Comparison of ENCODE assay signal across 24 cellular contexts in genomic region chrX:45591650-45592049, GRCh38.
"Had no signal": no experiment of that assay in that cellular context is flagged by ENCODE, and none has a peak within 500 bp of the region (broad histone marks: within the 10 kb centered on the region; RNA-seq: fewer than 3 reads in every experiment).

No MANE protein-coding gene starts in this region.

- DNase-seq: cortex of kidney; dorsolateral prefrontal cortex; effector CD8-positive, alpha-beta T cell; head of caudate nucleus; kidney; left cardiac atrium; left ventricle myocardium superior; mucosa of descending colon; naive thymus-derived CD8-positive, alpha-beta T cell; psoas muscle; retina; right lobe of liver; spleen; stimulated activated CD4-positive, alpha-beta T cell treated with anti-CD3 and anti-CD28 coated beads, Interleukin-15, amount 100 ng/mL, for 24 hours; stimulated activated CD4-positive, alpha-beta T cell treated with anti-CD3 and anti-CD28 coated beads, Interleukin-2, amount 100 ng/mL, for 24 hours; stimulated activated CD4-positive, alpha-beta T cell treated with anti-CD3 and anti-CD28 coated beads, Interleukin-4, amount 100 ng/mL, for 4 hours; stimulated activated naive CD4-positive, alpha-beta T cell; stomach; substantia nigra; trophoblast cell had no signal

- H3K4me2 ChIP-seq: hepatocyte had no signal

- H3K79me2 ChIP-seq: hepatocyte had no signal

- H3K27ac Mint-ChIP-seq: naive thymus-derived CD8-positive, alpha-beta T cell had no signal

- H3K27ac ChIP-seq: dorsolateral prefrontal cortex, hepatocyte, neutrophil, psoas muscle, right lobe of liver, spleen, stomach, thoracic aorta had no signal

- H2AFZ ChIP-seq: hepatocyte had no signal

- H3K36me3 Mint-ChIP-seq: naive thymus-derived CD8-positive, alpha-beta T cell had no signal

- H3K4me1 Mint-ChIP-seq: naive thymus-derived CD8-positive, alpha-beta T cell had no signal

- H3K36me3 ChIP-seq: neutrophil, right lobe of liver, spleen, stomach, thoracic aorta had no signal

- ATAC-seq: left cardiac atrium; left ventricle myocardium superior; mucosa of descending colon; naive thymus-derived CD8-positive, alpha-beta T cell; psoas muscle; right lobe of liver had no signal

- H3K4me1 ChIP-seq: psoas muscle, right lobe of liver, spleen, stomach had no signal

- H3K9me3 ChIP-seq: mucosa of descending colon, neutrophil, right lobe of liver, thoracic aorta had no signal

- FAIRE-seq: kidney, urothelium cell line had no signal

- H3K4me3 ChIP-seq: dorsolateral prefrontal cortex, hepatocyte, mucosa of descending colon, psoas muscle, right lobe of liver, spleen, stomach, thoracic aorta had no signal

- H3K27me3 ChIP-seq: hepatocyte, neutrophil, right lobe of liver, spleen, stomach had no signal

- H3K4me3 Mint-ChIP-seq: naive thymus-derived CD8-positive, alpha-beta T cell had no signal
